ENCODE assay signal across 18 cellular contexts in genomic region chr17:3998436-3998835, GRCh38. TPM values are rescaled to one million over a fixed set of nuclear protein-coding genes. Genes with fewer than 3 reads are reported as not detected.
DNase-seq lines count a peak whose midpoint lies in the region; ATAC-seq and TF ChIP-seq lines count a peak whose summit lies in the region.
"Had no signal": no experiment of that assay in that cellular context is flagged by ENCODE, and none has a peak within 500 bp of the region (broad histone marks: within the 10 kb centered on the region; RNA-seq: fewer than 3 reads in every experiment).

No MANE protein-coding gene starts in this region.

- ATAC-seq in sciatic nerve, result no peak
- ATAC-seq in stimulated activated naive CD8-positive, alpha-beta T cell treated with anti-CD3 and anti-CD28 coated beads, Interleukin-15, Interleukin-2, amounts not matched to agents 100 U/mL and 50 U/mL, for 24 hours, result no peak
- no peak for ATAC-seq in GM18505 (IDR thresholded peaks at IDR 0.05; ENCODE audit: unreplicated experiment)
- ATAC-seq: CD8-positive, alpha-beta T cell; HCT116 had no signal

- intact Hi-C loops in sciatic nerve (cut with DNase I), result no loop called here

- no peaks in the 10 kb centered on the region for H3K27me3 ChIP-seq in SJCRH30
- H3K27me3 ChIP-seq: BLaER1 had no signal

- TF ChIP-seq POLR2A in GM18505 (IDR thresholded peaks at IDR 0.05; ENCODE audit: borderline replicate concordance, extremely low read depth, insufficient read depth, insufficient read length), result no peak

- no peaks in the 10 kb centered on the region for H3K4me1 ChIP-seq in SJCRH30

- H3K9me3 ChIP-seq in SJCRH30 (replicated peaks), result no peaks in the 10 kb centered on the region
- H3K9me3 ChIP-seq: Caco-2 had no signal

- no peak for TF ChIP-seq CTCF in GM10248 (IDR thresholded peaks at IDR 0.05; ENCODE audit: control extremely low read depth, extremely low read depth, low read depth, missing control alignments)

- POLR2A ChIA-PET in GM10248 (lab: Yijun Ruan, JAX), result no interaction called here

- CTCF ChIA-PET in GM10248 (lab: Yijun Ruan, JAX), result interaction anchor here (0.8 to 3.0 kb wide), 5 partner anchors 11 to 267 kb away, joined by 3 to 10 read pairs (median 4); no protein-coding TSS in a partner anchor

- H3K4me3 ChIP-seq in SJCRH30, result no peak overlapping the region
- H3K4me3 ChIP-seq: BLaER1, GM23248 had no signal

- no peaks in the 10 kb centered on the region for H3K36me3 ChIP-seq in SJCRH30
- H3K36me3 ChIP-seq: BLaER1 had no signal

- peak; percentile 1 for DNase-seq in activated CD4-positive, CD25-positive, alpha-beta regulatory T cell treated with anti-CD3 and anti-CD28 coated beads, Interleukin-2, amount 50 U/mL, for 72 hours
- DNase-seq in activated CD4-positive, CD25-positive, alpha-beta regulatory T cell (lab: John Stamatoyannopoulos, UW), result no peak
- DNase-seq in SJCRH30 (peak; percentile 68 to 81), sciatic nerve (ENCODE audit: low spot score) (peak; percentile 33), GM10248 (ENCODE audit: extremely low spot score) (no peak)
- no peak for DNase-seq in stimulated activated naive CD8-positive, alpha-beta T cell treated with anti-CD3 and anti-CD28 coated beads, Interleukin-15, Interleukin-2, amounts not matched to agents 100 U/mL and 50 U/mL, for 24 hours
- DNase-seq: Caco-2; CD4-positive, CD25-positive, alpha-beta regulatory T cell; CD8-positive, alpha-beta T cell; DMS153; DND-41; GM23248; H7 had no signal

- H3K27ac ChIP-seq in SJCRH30, result 0 out of 2 replicates have a peak overlapping the region, but pooled peaks have one; percentile 10
- H3K27ac ChIP-seq: 22Rv1, BLaER1, C4-2B, GM23248 had no signal

RNA-seq across cellular contexts. Expression of gene ATP2A3, which starts 34.2 kb away (rescaled TPM):
- total RNA-seq in SJCRH30 (2014; rRNA removed; shearing (Covaris generic)), result 1.9 and 2.0 TPM in 2 replicates
- 13.8 TPM for total RNA-seq in sciatic nerve

Comparison
In these comparisons a context has a peak if more than half of its experiments do, and no peak if none do; other contexts are left out.
1. DNase-seq: peak in activated CD4-positive, CD25-positive, alpha-beta regulatory T cell treated with anti-CD3 and anti-CD28 coated beads, Interleukin-2, amount 50 U/mL, for 72 hours (single experiment), SJCRH30 (2 of 2) and sciatic nerve (single experiment); none in activated CD4-positive, CD25-positive, alpha-beta regulatory T cell (0 of 4), GM10248 (single experiment) and stimulated activated naive CD8-positive, alpha-beta T cell treated with anti-CD3 and anti-CD28 coated beads, Interleukin-15, Interleukin-2, amounts not matched to agents 100 U/mL and 50 U/mL, for 24 hours (single experiment).